ENCODE assay signal across 38 cellular contexts in genomic region chr10:7576340-7576739, GRCh38.
"Had no signal": no experiment of that assay in that cellular context is flagged by ENCODE, and none has a peak within 500 bp of the region (broad histone marks: within the 10 kb centered on the region; RNA-seq: fewer than 3 reads in every experiment).

No MANE protein-coding gene starts in this region.

- H3K4me3 Mint-ChIP-seq: activated B cell treated with CpG ODN at 0.5 μM for 24 hours; activated CD4-positive, alpha-beta memory T cell treated with anti-CD3 and anti-CD28 coated beads for 36 hours; activated CD4-positive, alpha-beta T cell treated with anti-CD3 and anti-CD28 coated beads, Interleukin-2, amount 10 ng/mL, durations not matched to agents 24 days and 14 days; activated CD8-positive, alpha-beta T cell treated with anti-CD3 and anti-CD28 coated beads for 36 hours; activated naive CD4-positive, alpha-beta T cell treated with anti-CD3 and anti-CD28 coated beads for 36 hours; activated naive CD8-positive, alpha-beta T cell treated with anti-CD3 and anti-CD28 coated beads for 36 hours; activated T-cell treated with anti-CD3 and anti-CD28 coated beads, Interleukin-2, amount 50 U/mL, for 4 hours; activated T-cell treated with anti-CD3 and anti-CD28 coated beads, Interleukin-2, amount 50 U/mL, for 72 hours; activated T-helper 1 cell treated with anti-CD3 and anti-CD28 coated beads, Interleukin-12 subunit alpha, Interleukin-12 subunit beta, Interleukin-2, Interleukin-4 antibody, amounts not matched to agents 30 ng/mL and 10 ng/mL and 1 ng/mL, durations not matched to agents 14 hours and 24 hours and 36 hours; activated T-helper 17 cell treated with anti-CD3 and anti-CD28 coated beads, Interleukin-2, amount 50 U/mL, for 72 hours; central memory CD8-positive, alpha-beta T cell; T-helper 1 cell treated with Interleukin-12 subunit alpha and Interleukin-12 subunit beta and Interleukin-4 antibody, amounts not matched to agents 30 μg/mL and 1 μg/mL, for 36 hours; T-helper 2 cell treated with Interferon-gamma antibody and Interleukin-4, amounts not matched to agents 5 μg/mL and 100 μg/mL, for 36 hours had no signal

- H3K9me3 Mint-ChIP-seq: activated B cell treated with CpG ODN at 0.5 μM for 24 hours; activated CD4-positive, alpha-beta memory T cell treated with anti-CD3 and anti-CD28 coated beads for 36 hours; activated CD4-positive, alpha-beta T cell treated with anti-CD3 and anti-CD28 coated beads, Interleukin-2, amount 10 ng/mL, durations not matched to agents 24 days and 14 days; activated CD8-positive, alpha-beta T cell treated with anti-CD3 and anti-CD28 coated beads for 36 hours; activated naive CD4-positive, alpha-beta T cell treated with anti-CD3 and anti-CD28 coated beads for 36 hours; activated naive CD4-positive, alpha-beta T cell treated with anti-CD3 and anti-CD28 coated beads, Interleukin-2, amount 50 U/mL, for 72 hours; activated naive CD8-positive, alpha-beta T cell treated with anti-CD3 and anti-CD28 coated beads for 36 hours; activated T-cell treated with anti-CD3 and anti-CD28 coated beads, Interleukin-2, amount 50 U/mL, for 4 hours; activated T-cell treated with anti-CD3 and anti-CD28 coated beads, Interleukin-2, amount 50 U/mL, for 72 hours; activated T-helper 1 cell treated with anti-CD3 and anti-CD28 coated beads, Interleukin-12 subunit alpha, Interleukin-12 subunit beta, Interleukin-2, Interleukin-4 antibody, amounts not matched to agents 30 ng/mL and 10 ng/mL and 1 ng/mL, durations not matched to agents 14 hours and 24 hours and 36 hours; activated T-helper 17 cell treated with anti-CD3 and anti-CD28 coated beads, Interleukin-2, amount 50 U/mL, for 72 hours; central memory CD8-positive, alpha-beta T cell; T-helper 1 cell treated with Interleukin-12 subunit alpha and Interleukin-12 subunit beta and Interleukin-4 antibody, amounts not matched to agents 30 μg/mL and 1 μg/mL, for 36 hours; T-helper 2 cell treated with Interferon-gamma antibody and Interleukin-4, amounts not matched to agents 5 μg/mL and 100 μg/mL, for 36 hours had no signal

- H3K4me3 ChIP-seq: adrenal gland, body of pancreas, breast epithelium had no signal

- H3K27me3 ChIP-seq: adrenal gland, body of pancreas, brain microvascular endothelial cell, breast epithelium had no signal

- H3K27ac ChIP-seq: adrenal gland, body of pancreas, brain microvascular endothelial cell, breast epithelium, VCaP had no signal

- H3K4me1 Mint-ChIP-seq: activated B cell treated with CpG ODN at 0.5 μM for 24 hours; activated CD4-positive, alpha-beta T cell treated with anti-CD3 and anti-CD28 coated beads, Interleukin-2, amount 10 ng/mL, durations not matched to agents 24 days and 14 days; activated naive CD8-positive, alpha-beta T cell treated with anti-CD3 and anti-CD28 coated beads for 36 hours; activated T-helper 17 cell treated with anti-CD3 and anti-CD28 coated beads, Interleukin-2, amount 50 U/mL, for 72 hours; central memory CD8-positive, alpha-beta T cell had no signal

- ATAC-seq: activated CD8-positive, alpha-beta T cell treated with anti-CD3 and anti-CD28 coated beads for 36 hours; activated naive CD4-positive, alpha-beta T cell treated with anti-CD3 and anti-CD28 coated beads, Interleukin-2, amount 50 U/mL, for 72 hours; activated T-cell treated with anti-CD3 and anti-CD28 coated beads, Interleukin-2, amount 50 U/mL, for 4 hours; activated T-cell treated with anti-CD3 and anti-CD28 coated beads, Interleukin-2, amount 50 U/mL, for 72 hours; activated T-helper 17 cell treated with anti-CD3 and anti-CD28 coated beads, Interleukin-2, amount 50 U/mL, for 72 hours; body of pancreas had no signal

- H3K9me3 ChIP-seq: adrenal gland, body of pancreas, breast epithelium had no signal

- H3K27me3 Mint-ChIP-seq: activated naive CD8-positive, alpha-beta T cell treated with anti-CD3 and anti-CD28 coated beads for 36 hours had no signal

- FAIRE-seq: astrocyte, TTC549 had no signal

- H3K27ac Mint-ChIP-seq: activated B cell treated with CpG ODN at 0.5 μM for 24 hours; activated CD4-positive, alpha-beta memory T cell treated with anti-CD3 and anti-CD28 coated beads for 36 hours; activated CD4-positive, alpha-beta T cell treated with anti-CD3 and anti-CD28 coated beads, Interleukin-2, amount 10 ng/mL, durations not matched to agents 24 days and 14 days; activated CD8-positive, alpha-beta T cell treated with anti-CD3 and anti-CD28 coated beads for 36 hours; activated naive CD4-positive, alpha-beta T cell treated with anti-CD3 and anti-CD28 coated beads for 36 hours; activated naive CD4-positive, alpha-beta T cell treated with anti-CD3 and anti-CD28 coated beads, Interleukin-2, amount 50 U/mL, for 72 hours; activated naive CD8-positive, alpha-beta T cell treated with anti-CD3 and anti-CD28 coated beads for 36 hours; activated T-cell treated with anti-CD3 and anti-CD28 coated beads, Interleukin-2, amount 50 U/mL, for 72 hours; activated T-helper 1 cell treated with anti-CD3 and anti-CD28 coated beads, Interleukin-12 subunit alpha, Interleukin-12 subunit beta, Interleukin-2, Interleukin-4 antibody, amounts not matched to agents 30 ng/mL and 10 ng/mL and 1 ng/mL, durations not matched to agents 14 hours and 24 hours and 36 hours; activated T-helper 17 cell treated with anti-CD3 and anti-CD28 coated beads, Interleukin-2, amount 50 U/mL, for 72 hours; T-helper 1 cell treated with Interleukin-12 subunit alpha and Interleukin-12 subunit beta and Interleukin-4 antibody, amounts not matched to agents 30 μg/mL and 1 μg/mL, for 36 hours; T-helper 2 cell treated with Interferon-gamma antibody and Interleukin-4, amounts not matched to agents 5 μg/mL and 100 μg/mL, for 36 hours had no signal

- H3K36me3 Mint-ChIP-seq: activated CD4-positive, alpha-beta memory T cell treated with anti-CD3 and anti-CD28 coated beads for 36 hours; activated naive CD4-positive, alpha-beta T cell treated with anti-CD3 and anti-CD28 coated beads, Interleukin-2, amount 50 U/mL, for 72 hours; activated naive CD8-positive, alpha-beta T cell treated with anti-CD3 and anti-CD28 coated beads for 36 hours had no signal

- H3K36me3 ChIP-seq: adrenal gland, brain microvascular endothelial cell, breast epithelium had no signal

- H3K4me1 ChIP-seq: adrenal gland, body of pancreas, breast epithelium had no signal

- DNase-seq: activated B cell treated with CpG ODN at 0.5 μM for 24 hours; activated CD4-positive, alpha-beta memory T cell treated with anti-CD3 and anti-CD28 coated beads for 36 hours; activated CD4-positive, alpha-beta T cell treated with anti-CD3 and anti-CD28 coated beads for 4 hours; activated CD4-positive, alpha-beta T cell treated with anti-CD3 and anti-CD28 coated beads, Interleukin-2, amount 10 ng/mL, durations not matched to agents 24 days and 14 days; activated CD4-positive, alpha-beta T cell treated with anti-CD3 and anti-CD28 coated beads, Interleukin-2, amount 50 U/mL, for 1 hour; activated CD4-positive, alpha-beta T cell treated with anti-CD3 and anti-CD28 coated beads, Interleukin-2, amount 50 U/mL, for 4 hours; activated CD4-positive, CD25-positive, alpha-beta regulatory T cell treated with anti-CD3 and anti-CD28 coated beads, Interleukin-2, amount 50 U/mL, for 72 hours; activated CD8-positive, alpha-beta memory T cell treated with anti-CD3 and anti-CD28 coated beads, Interleukin-2, amount 50 U/mL, for 4 hours; activated CD8-positive, alpha-beta T cell treated with anti-CD3 and anti-CD28 coated beads for 36 hours; activated effector memory CD4-positive, alpha-beta T cell treated with anti-CD3 and anti-CD28 coated beads, Interleukin-2, amount 50 U/mL, for 16 hours; activated gamma-delta T cell treated with Interleukin-2 at 50 U/mL for 16 hours; activated naive CD4-positive, alpha-beta T cell; activated naive CD4-positive, alpha-beta T cell treated with anti-CD3 and anti-CD28 coated beads for 36 hours; activated naive CD4-positive, alpha-beta T cell treated with anti-CD3 and anti-CD28 coated beads, Interleukin-2, amount 50 U/mL, for 16 hours; activated naive CD8-positive, alpha-beta T cell treated with anti-CD3 and anti-CD28 coated beads for 36 hours; activated T-cell treated with anti-CD3 and anti-CD28 coated beads for 4 hours; activated T-cell treated with anti-CD3 and anti-CD28 coated beads, Interleukin-2, amount 50 U/mL, for 1 hour; activated T-cell treated with anti-CD3 and anti-CD28 coated beads, Interleukin-2, amount 50 U/mL, for 4 hours; activated T-cell treated with anti-CD3 and anti-CD28 coated beads, Interleukin-2, amount 50 U/mL, for 72 hours; amniotic stem cell; aorta; body of pancreas; brain microvascular endothelial cell; cerebellar nuclear complex; T-helper 1 cell; T-helper 2 cell; T-helper 9 cell had no signal
